Comparison of ENCODE assay signal across 17 cellular contexts in genomic region chr3:101038880-101039279, GRCh38. TPM values are rescaled to one million over a fixed set of nuclear protein-coding genes. Genes with fewer than 3 reads are reported as not detected.
A peak's percentile ranks its signal among the peaks of the same experiment; 100 is the strongest.
DNase-seq lines count a peak whose midpoint lies in the region; ATAC-seq and TF ChIP-seq lines count a peak whose summit lies in the region.
"Had no signal": no experiment of that assay in that cellular context is flagged by ENCODE, and none has a peak within 500 bp of the region (broad histone marks: within the 10 kb centered on the region; RNA-seq: fewer than 3 reads in every experiment).

No MANE protein-coding gene starts in this region.

- peaks cover 22% of the 10 kb centered on the region for H3K4me1 ChIP-seq in A673 (ENCODE audit: insufficient read depth, low read length, poor library complexity, severe bottlenecking)
- H3K4me1 ChIP-seq in foreskin keratinocyte, result peaks cover 36% of the 10 kb centered on the region
- H3K4me1 ChIP-seq: testis had no signal

- BruUV-seq in A673 (replicated peaks; lab: Mats Ljungman, UMichigan), result no TSS peak

- H3K4me3 ChIP-seq in A673 (ENCODE audit: low read depth, low read length, poor library complexity, severe bottlenecking), result no peak overlapping the region
- H3K4me3 ChIP-seq: A549, testis had no signal

- POLR2A ChIA-PET in A673 (lab: Charles Lee; ENCODE audit: low non-redundant PET), result no interaction called here

- ATAC-seq in foreskin keratinocyte, result no peak
- ATAC-seq in GM21529 (IDR thresholded peaks at IDR 0.05; ENCODE audit: unreplicated experiment), result no peak
- ATAC-seq: A549, Panc1 had no signal

- no peaks in the 10 kb centered on the region for H3K9me3 ChIP-seq in A673 (ENCODE audit: low read depth, low read length, poor library complexity, severe bottlenecking)
- H3K9me3 ChIP-seq: testis had no signal

- DNase-seq in A673 (ENCODE audit: low spot score) (peak; percentile 87), GM03348 (ENCODE audit: low spot score) (peak; percentile 29), RPMI7951 (ENCODE audit: low read depth) (peak; percentile 71), foreskin keratinocyte (peak in 1 of 2 donors; percentile 36), NCI-H774 (lab: John Stamatoyannopoulos, UW) (no peak), NOMO-1 treated with dmso at 0.1 percent for 144 hours (lab: John Stamatoyannopoulos, UW; ENCODE audit: unreplicated experiment) (no peak), NCI-H2171 treated with DMSO at 0.1 percent for 48 hours (lab: John Stamatoyannopoulos, UW) (no peak)
- DNase-seq: activated naive CD8-positive, alpha-beta T cell treated with anti-CD3 and anti-CD28 coated beads, Interleukin-2, amount 10 ng/mL, durations not matched to agents 7 days and 5 days; CD4-positive, alpha-beta T cell; DMS79; glutamatergic neuron; NCI-H146; stimulated activated CD4-positive, alpha-beta T cell treated with anti-CD3 and anti-CD28 coated beads, Interleukin-15, amount 100 ng/mL, for 24 hours; testis had no signal

- intact Hi-C loops in A673 (cut with micrococcal nuclease; ENCODE audit: unreplicated experiment), result no loop called here

- no peaks in the 10 kb centered on the region for H3K36me3 ChIP-seq in A673 (ENCODE audit: insufficient read depth, low read length, poor library complexity, severe bottlenecking)

- no peaks in the 10 kb centered on the region for H3K27me3 ChIP-seq in A673 (replicated peaks; ENCODE audit: insufficient read depth, low read depth, low read length, poor library complexity)
- H3K27me3 ChIP-seq in foreskin keratinocyte, result no peaks in the 10 kb centered on the region
- H3K27me3 ChIP-seq: testis had no signal

- TF ChIP-seq CTCF in A673 (conservative IDR thresholded peaks at IDR 0.05; ENCODE audit: low read depth, low read length) (no peak), foreskin keratinocyte (conservative IDR thresholded peaks at IDR 0.05) (no peak)

- CTCF ChIA-PET in A673 (lab: Charles Lee), result no interaction called here

- H3K27ac ChIP-seq in A673 (ENCODE audit: low read depth, low read length, poor library complexity, severe bottlenecking) (peak overlapping the region; percentile 71), foreskin keratinocyte (peak overlapping the region; percentile 61)
- H3K27ac ChIP-seq: testis had no signal

RNA-seq across cellular contexts. Expression of gene ABI3BP, which starts 45.7 kb away (rescaled TPM):
- total RNA-seq in A673 (2021), result 4.3 and 5.2 TPM in 2 replicates
- 0.29 and 0.48 TPM in 2 replicates for total RNA-seq in RPMI7951 (2014; rRNA removed; shearing (Covaris generic))
- 2.0 and 2.7 TPM in 2 replicates for total RNA-seq in foreskin keratinocyte
- 0.62 and 0.68 TPM in 2 replicates for polyA plus RNA-seq in foreskin keratinocyte
- total RNA-seq: CD4-positive, alpha-beta T cell had no signal

Comparison
In these comparisons a context has a peak if more than half of its experiments do, and no peak if none do; other contexts are left out.
1. DNase-seq: peak in A673 (single experiment), GM03348 (single experiment) and RPMI7951 (single experiment); none in NCI-H774 (single experiment), NOMO-1 treated with dmso at 0.1 percent for 144 hours (single experiment) and NCI-H2171 treated with DMSO at 0.1 percent for 48 hours (single experiment).